ENCODE assay signal across 10 cellular contexts in the genomic region with DNA sequence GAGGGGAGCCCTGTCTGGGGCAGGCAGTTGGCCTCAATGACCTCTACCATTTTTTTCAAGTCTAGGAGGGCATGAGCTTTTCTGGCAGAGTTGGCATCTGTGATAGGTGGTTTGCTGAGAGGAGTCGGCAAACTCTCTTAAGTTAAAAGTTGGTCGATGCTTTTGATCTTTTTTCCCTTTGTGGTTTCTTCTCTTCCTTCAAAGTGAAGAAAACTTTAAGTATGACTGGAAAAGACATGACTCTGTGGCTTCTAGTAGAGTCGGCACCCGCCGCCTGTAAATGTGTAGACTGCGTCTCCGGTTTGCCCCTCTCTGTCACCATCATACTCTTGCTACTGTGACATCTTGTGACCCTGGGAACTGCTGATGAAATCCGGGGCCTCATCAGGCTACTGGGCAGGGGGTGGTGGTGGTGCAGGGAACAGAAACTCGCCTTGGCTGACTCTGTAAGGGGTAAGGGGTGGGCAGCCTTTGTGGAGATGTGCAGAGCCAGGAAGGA. TPM values are rescaled to one million over a fixed set of nuclear protein-coding genes. Genes with fewer than 3 reads are reported as not detected.
DNase-seq lines count a peak whose midpoint lies in the region; ATAC-seq and TF ChIP-seq lines count a peak whose summit lies in the region.
"Had no signal": no experiment of that assay in that cellular context is flagged by ENCODE, and none has a peak within 500 bp of the region (broad histone marks: within the 10 kb centered on the region; RNA-seq: fewer than 3 reads in every experiment).

No MANE protein-coding gene starts in this region.

- DNase-seq in T-helper 17 cell (peak in 1 of 3 donors; percentile 53), smooth muscle cell (lab: John Stamatoyannopoulos, UW; ENCODE audit: unreplicated experiment) (no peak), NCI-H1048 (lab: John Stamatoyannopoulos, UW) (no peak), NCI-H2081 (lab: John Stamatoyannopoulos, UW) (no peak), NCI-H1092 treated with DMSO at 0.1 percent for 48 hours (lab: John Stamatoyannopoulos, UW) (no peak)

- no peaks in the 10 kb centered on the region for H3K36me3 ChIP-seq in smooth muscle cell (ENCODE audit: low read depth)
- H3K36me3 ChIP-seq: SJSA1 had no signal

- no peak overlapping the region for H3K4me2 ChIP-seq in smooth muscle cell

- no peaks in the 10 kb centered on the region for H3K79me2 ChIP-seq in smooth muscle cell (ENCODE audit: low read depth)

- peak overlapping the region; percentile 99 for H3K27ac Mint-ChIP-seq in T-helper 17 cell
- peak overlapping the region; percentile 86 for H3K27ac Mint-ChIP-seq in dendritic cell treated with granulocyte-macrophage colony-stimulating factor and Interleukin-4, amounts not matched to agents 40 ng/mL and 50 ng/mL, for 4 days
- peak overlapping the region; percentile 92 for H3K27ac Mint-ChIP-seq in stimulated activated naive CD8-positive, alpha-beta T cell treated with anti-CD3 and anti-CD28 coated beads, Interleukin-15, Interleukin-2, amounts not matched to agents 100 ng/mL and 50 ng/mL, for 24 hours

- H3K27ac ChIP-seq in smooth muscle cell (ENCODE audit: low read depth), result no peak overlapping the region
- H3K27ac ChIP-seq: SJSA1 had no signal

- TF ChIP-seq CTCF in smooth muscle cell (IDR thresholded peaks at IDR 0.05; ENCODE audit: borderline replicate concordance, insufficient read depth, poor library complexity, severe bottlenecking), result no peak

- H3K4me1 ChIP-seq in smooth muscle cell (ENCODE audit: low read depth), result peaks cover 8% of the 10 kb centered on the region

- H3K27me3 ChIP-seq in smooth muscle cell (ENCODE audit: low read depth), result no peaks in the 10 kb centered on the region
- H3K27me3 ChIP-seq: SJSA1 had no signal

- no peaks in the 10 kb centered on the region for H3F3A ChIP-seq in smooth muscle cell (ENCODE audit: low read depth)

- peaks cover 10% of the 10 kb centered on the region for H3K36me3 Mint-ChIP-seq in T-helper 17 cell (ENCODE audit: low read depth)
- peaks cover 85% of the 10 kb centered on the region for H3K36me3 Mint-ChIP-seq in dendritic cell treated with granulocyte-macrophage colony-stimulating factor and Interleukin-4, amounts not matched to agents 40 ng/mL and 50 ng/mL, for 4 days (ENCODE audit: low read depth)
- H3K36me3 Mint-ChIP-seq in stimulated activated naive CD8-positive, alpha-beta T cell treated with anti-CD3 and anti-CD28 coated beads, Interleukin-15, Interleukin-2, amounts not matched to agents 100 ng/mL and 50 ng/mL, for 24 hours (ENCODE audit: low read depth), result peaks cover 62% of the 10 kb centered on the region

- no peaks in the 10 kb centered on the region for H3K9me3 ChIP-seq in T-helper 17 cell (ENCODE audit: control insufficient read depth, low read length, poor library complexity, severe bottlenecking)
- H3K9me3 ChIP-seq in smooth muscle cell (replicated peaks; ENCODE audit: low read depth), result no peaks in the 10 kb centered on the region
- H3K9me3 ChIP-seq: SJSA1 had no signal

- WGBS in smooth muscle cell (ENCODE audit: low lambda C conversion rate), result 91% methylated on average over 9 of the region's 9 CpGs

- H3K9me3 Mint-ChIP-seq in dendritic cell treated with granulocyte-macrophage colony-stimulating factor and Interleukin-4, amounts not matched to agents 40 ng/mL and 50 ng/mL, for 4 days, result no peaks in the 10 kb centered on the region
- no peaks in the 10 kb centered on the region for H3K9me3 Mint-ChIP-seq in stimulated activated naive CD8-positive, alpha-beta T cell treated with anti-CD3 and anti-CD28 coated beads, Interleukin-15, Interleukin-2, amounts not matched to agents 100 ng/mL and 50 ng/mL, for 24 hours

- no peak overlapping the region for H2AFZ ChIP-seq in smooth muscle cell (ENCODE audit: low read depth)

- ATAC-seq in GM21717 (IDR thresholded peaks at IDR 0.05; ENCODE audit: unreplicated experiment) (peak; percentile 11), T-helper 17 cell (peak; percentile 60)

- no peaks in the 10 kb centered on the region for H4K20me1 ChIP-seq in smooth muscle cell (ENCODE audit: low read depth)

- no peak overlapping the region for H3K4me3 ChIP-seq in smooth muscle cell
- H3K4me3 ChIP-seq: SJSA1 had no signal

- H3K4me3 Mint-ChIP-seq in T-helper 17 cell, result peak overlapping the region; percentile 90
- H3K4me3 Mint-ChIP-seq in dendritic cell treated with granulocyte-macrophage colony-stimulating factor and Interleukin-4, amounts not matched to agents 40 ng/mL and 50 ng/mL, for 4 days, result peak overlapping the region; percentile 35
- H3K4me3 Mint-ChIP-seq in stimulated activated naive CD8-positive, alpha-beta T cell treated with anti-CD3 and anti-CD28 coated beads, Interleukin-15, Interleukin-2, amounts not matched to agents 100 ng/mL and 50 ng/mL, for 24 hours, result peak overlapping the region; percentile 64

- H3K4me1 Mint-ChIP-seq in T-helper 17 cell, result peaks cover 78% of the 10 kb centered on the region
- H3K4me1 Mint-ChIP-seq in dendritic cell treated with granulocyte-macrophage colony-stimulating factor and Interleukin-4, amounts not matched to agents 40 ng/mL and 50 ng/mL, for 4 days (ENCODE audit: low read depth), result peaks cover 87% of the 10 kb centered on the region
- H3K4me1 Mint-ChIP-seq in stimulated activated naive CD8-positive, alpha-beta T cell treated with anti-CD3 and anti-CD28 coated beads, Interleukin-15, Interleukin-2, amounts not matched to agents 100 ng/mL and 50 ng/mL, for 24 hours (ENCODE audit: low read depth), result peaks cover 88% of the 10 kb centered on the region

- intact Hi-C loops in dendritic cell treated with granulocyte-macrophage colony-stimulating factor and Interleukin-4, amounts not matched to agents 40 ng/mL and 50 ng/mL, for 4 days (cut with micrococcal nuclease), result no loop called here

- no peak overlapping the region for H3K9ac ChIP-seq in smooth muscle cell (ENCODE audit: low read depth)

- no peaks in the 10 kb centered on the region for H3K27me3 Mint-ChIP-seq in T-helper 17 cell
- no peaks in the 10 kb centered on the region for H3K27me3 Mint-ChIP-seq in dendritic cell treated with granulocyte-macrophage colony-stimulating factor and Interleukin-4, amounts not matched to agents 40 ng/mL and 50 ng/mL, for 4 days
- no peaks in the 10 kb centered on the region for H3K27me3 Mint-ChIP-seq in stimulated activated naive CD8-positive, alpha-beta T cell treated with anti-CD3 and anti-CD28 coated beads, Interleukin-15, Interleukin-2, amounts not matched to agents 100 ng/mL and 50 ng/mL, for 24 hours

RNA-seq across cellular contexts. Expression of a gene that starts 21.1 kb away (rescaled TPM):
- total RNA-seq in T-helper 17 cell (100 to 1,000 TPM; 163 to 184 TPM), smooth muscle cell (9.9 and 17.8 TPM in 2 replicates)
- polyA plus RNA-seq in smooth muscle cell, result 5.6 and 24.5 TPM in 2 replicates

RNA-seq across cellular contexts. Expression of a gene that starts 48.8 kb away (rescaled TPM):
- total RNA-seq in T-helper 17 cell, result not detected
- 0.45 and 0.94 TPM in 2 replicates for total RNA-seq in smooth muscle cell
- not detected in 2 replicates for polyA plus RNA-seq in smooth muscle cell
- total RNA-seq: bronchial epithelial cell, SJSA1 had no signal

Comparison
In these comparisons a context has a peak if more than half of its experiments do, and no peak if none do; other contexts are left out.
1. H3K4me3 Mint-ChIP-seq: peak in every context shown above with its lines; median percentile 90 in T-helper 17 cell; 64 in stimulated activated naive CD8-positive, alpha-beta T cell treated with anti-CD3 and anti-CD28 coated beads, Interleukin-15, Interleukin-2, amounts not matched to agents 100 ng/mL and 50 ng/mL, for 24 hours; 35 in dendritic cell treated with granulocyte-macrophage colony-stimulating factor and Interleukin-4, amounts not matched to agents 40 ng/mL and 50 ng/mL, for 4 days.